In the genomic region with DNA sequence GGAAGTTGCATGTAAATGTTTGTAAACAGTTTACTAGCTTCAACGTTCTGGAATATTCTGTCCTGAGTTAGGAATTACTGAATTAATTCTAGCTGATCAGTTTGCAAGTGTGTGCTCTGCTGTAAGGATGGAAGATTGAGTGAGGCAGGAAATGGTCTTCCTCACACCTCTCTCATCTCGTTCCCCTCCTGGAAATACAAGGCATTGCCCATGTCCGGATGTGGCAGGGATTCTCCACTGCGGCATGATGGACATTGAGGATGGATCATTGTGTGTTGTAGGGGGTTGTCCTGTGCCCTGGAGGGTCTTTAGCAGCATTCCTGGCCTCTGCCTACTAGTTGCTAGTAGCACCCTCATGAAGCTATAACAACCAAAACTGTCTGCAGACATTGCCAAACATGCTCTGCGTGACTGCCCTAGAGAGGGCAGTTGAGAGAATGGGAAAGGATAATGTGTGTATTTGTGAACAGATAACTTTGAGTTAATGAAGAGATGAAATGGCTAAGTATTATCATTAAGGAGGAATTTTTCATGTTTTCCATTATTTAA, we compare ENCODE assay signal across 1 cellular context.
TF ChIP-seq lines count a peak whose summit lies in the region.

No MANE protein-coding gene starts in this region.

TF ChIP-seq in IMR-90, 13 proteins besides CTCF, POLR2A, EP300 and RAD21 (continued from another document):
- TF ChIP-seq, protein P1, sequence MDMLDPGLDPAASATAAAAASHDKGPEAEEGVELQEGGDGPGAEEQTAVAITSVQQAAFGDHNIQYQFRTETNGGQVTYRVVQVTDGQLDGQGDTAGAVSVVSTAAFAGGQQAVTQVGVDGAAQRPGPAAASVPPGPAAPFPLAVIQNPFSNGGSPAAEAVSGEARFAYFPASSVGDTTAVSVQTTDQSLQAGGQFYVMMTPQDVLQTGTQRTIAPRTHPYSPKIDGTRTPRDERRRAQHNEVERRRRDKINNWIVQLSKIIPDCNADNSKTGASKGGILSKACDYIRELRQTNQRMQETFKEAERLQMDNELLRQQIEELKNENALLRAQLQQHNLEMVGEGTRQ (IDR thresholded peaks at IDR 0.05; ENCODE audit: low read depth, low read length): no peak
- no peak for TF ChIP-seq SMC3 (IDR thresholded peaks at IDR 0.05; ENCODE audit: low read depth, low read length)
TF ChIP-seq in IMR-90: peak in this region for 0.
